In genomic region chr17:7555320-7555948, GRCh38 we compare ENCODE assay signal across 14 cellular contexts. TPM values are rescaled to one million over a fixed set of nuclear protein-coding genes. Genes with fewer than 3 reads are reported as not detected.
DNase-seq lines count a peak whose midpoint lies in the region; ATAC-seq and TF ChIP-seq lines count a peak whose summit lies in the region.
"Had no signal": no experiment of that assay in that cellular context is flagged by ENCODE, and none has a peak within 500 bp of the region (broad histone marks: within the 10 kb centered on the region; RNA-seq: fewer than 3 reads in every experiment).

No MANE protein-coding gene starts in this region.

- H3K4me1 Mint-ChIP-seq in activated naive CD8-positive, alpha-beta T cell (ENCODE audit: low read depth): peaks cover 71% of the 10 kb centered on the region
- H3K4me1 Mint-ChIP-seq in activated naive CD8-positive, alpha-beta T cell treated with anti-CD3 and anti-CD28 coated beads, Interleukin-2, amount 50 U/mL, for 24 hours: peaks cover 80% of the 10 kb centered on the region
- peaks cover 74% of the 10 kb centered on the region for H3K4me1 Mint-ChIP-seq in activated CD8-positive, alpha-beta T cell treated with anti-CD3 and anti-CD28 coated beads for 36 hours (ENCODE audit: low read depth)

- peak overlapping the region; percentile 90 for H3K27ac Mint-ChIP-seq in activated naive CD8-positive, alpha-beta T cell
- H3K27ac Mint-ChIP-seq in activated naive CD8-positive, alpha-beta T cell treated with anti-CD3 and anti-CD28 coated beads, Interleukin-2, amount 50 U/mL, for 24 hours: no peak overlapping the region
- no peak overlapping the region for H3K27ac Mint-ChIP-seq in activated CD8-positive, alpha-beta T cell treated with anti-CD3 and anti-CD28 coated beads for 36 hours

- H3K36me3 Mint-ChIP-seq in activated naive CD8-positive, alpha-beta T cell: no peaks in the 10 kb centered on the region
- no peaks in the 10 kb centered on the region for H3K36me3 Mint-ChIP-seq in activated naive CD8-positive, alpha-beta T cell treated with anti-CD3 and anti-CD28 coated beads, Interleukin-2, amount 50 U/mL, for 24 hours (ENCODE audit: low read depth)
- H3K36me3 Mint-ChIP-seq in activated CD8-positive, alpha-beta T cell treated with anti-CD3 and anti-CD28 coated beads for 36 hours (ENCODE audit: low read depth): peaks cover 7% of the 10 kb centered on the region

- H3K9me3 Mint-ChIP-seq in activated naive CD8-positive, alpha-beta T cell (ENCODE audit: low read depth): no peaks in the 10 kb centered on the region
- H3K9me3 Mint-ChIP-seq in activated naive CD8-positive, alpha-beta T cell treated with anti-CD3 and anti-CD28 coated beads, Interleukin-2, amount 50 U/mL, for 24 hours: no peaks in the 10 kb centered on the region
- H3K9me3 Mint-ChIP-seq in activated CD8-positive, alpha-beta T cell treated with anti-CD3 and anti-CD28 coated beads for 36 hours: no peaks in the 10 kb centered on the region

- DNase-seq in activated naive CD8-positive, alpha-beta T cell treated with anti-CD3 and anti-CD28 coated beads, Interleukin-2, amount 50 U/mL, for 24 hours: no peak
- DNase-seq in activated CD8-positive, alpha-beta T cell treated with anti-CD3 and anti-CD28 coated beads for 36 hours: no peak
- peak; percentile 20 for DNase-seq in iPS-NIHi11 (ENCODE audit: low spot score)
- no peak for DNase-seq in NCI-H1694 treated with DMSO at 0.1 percent for 48 hours (lab: John Stamatoyannopoulos, UW)
- no peak for DNase-seq in medulla oblongata (ENCODE audit: extremely low spot score)
- DNase-seq in NCI-H345 treated with DMSO at 0.1 percent for 48 hours (lab: John Stamatoyannopoulos, UW; ENCODE audit: unreplicated experiment): no peak
- DNase-seq in inferior parietal cortex (ENCODE audit: extremely low spot score): no peak
- DNase-seq: activated T-cell treated with anti-CD3 and anti-CD28 coated beads, Interleukin-2, amount 50 U/mL, for 48 hours; BE2C; heart right ventricle; NCI-H1436; NCI-H774; SIG-M5 had no signal

- ATAC-seq in activated naive CD8-positive, alpha-beta T cell treated with anti-CD3 and anti-CD28 coated beads, Interleukin-2, amount 50 U/mL, for 24 hours: no peak
- no peak for ATAC-seq in activated CD8-positive, alpha-beta T cell treated with anti-CD3 and anti-CD28 coated beads for 36 hours
- ATAC-seq: heart right ventricle had no signal

- no peak overlapping the region for H3K4me3 Mint-ChIP-seq in activated naive CD8-positive, alpha-beta T cell
- H3K4me3 Mint-ChIP-seq in activated naive CD8-positive, alpha-beta T cell treated with anti-CD3 and anti-CD28 coated beads, Interleukin-2, amount 50 U/mL, for 24 hours: no peak overlapping the region
- H3K4me3 Mint-ChIP-seq in activated CD8-positive, alpha-beta T cell treated with anti-CD3 and anti-CD28 coated beads for 36 hours: no peak overlapping the region

- no peaks in the 10 kb centered on the region for H3K27me3 Mint-ChIP-seq in activated naive CD8-positive, alpha-beta T cell
- H3K27me3 Mint-ChIP-seq in activated naive CD8-positive, alpha-beta T cell treated with anti-CD3 and anti-CD28 coated beads, Interleukin-2, amount 50 U/mL, for 24 hours: no peaks in the 10 kb centered on the region
- H3K27me3 Mint-ChIP-seq in activated CD8-positive, alpha-beta T cell treated with anti-CD3 and anti-CD28 coated beads for 36 hours: no peaks in the 10 kb centered on the region

- POLR2A ChIA-PET in activated CD8-positive, alpha-beta T cell treated with anti-CD3 and anti-CD28 coated beads for 36 hours (lab: Charles Lee): interaction anchor here (0.7 kb wide), 1 partner anchor 17 kb away, joined by 3 read pairs; no protein-coding TSS in a partner anchor

- CTCF ChIA-PET in activated CD8-positive, alpha-beta T cell treated with anti-CD3 and anti-CD28 coated beads for 36 hours (lab: Charles Lee): interaction anchor here (1.0 to 7.9 kb wide), 2 partner anchors 34 to 41 kb away, joined by 4 to 186 read pairs; no protein-coding TSS in a partner anchor

- intact Hi-C loops in activated CD8-positive, alpha-beta T cell treated with anti-CD3 and anti-CD28 coated beads for 36 hours (cut with micrococcal nuclease): no loop called here

- TF ChIP-seq CTCF in activated CD8-positive, alpha-beta T cell treated with anti-CD3 and anti-CD28 coated beads for 36 hours (IDR thresholded peaks at IDR 0.05): peak; percentile 8

RNA-seq across cellular contexts. Expression of gene TNFSF13, which starts 3.1 kb away (rescaled TPM):
- total RNA-seq in activated CD8-positive, alpha-beta T cell treated with anti-CD3 and anti-CD28 coated beads for 36 hours: 1 to 10 TPM; 4.0 to 6.9 TPM

RNA-seq across cellular contexts. Expression of gene SENP3, which starts 6.3 kb away (rescaled TPM):
- 10 to 100 TPM; 60.2 to 63.2 TPM for total RNA-seq in activated CD8-positive, alpha-beta T cell treated with anti-CD3 and anti-CD28 coated beads for 36 hours

RNA-seq across cellular contexts. Expression of gene TNFSF12, which starts 6.6 kb away (rescaled TPM):
- 10 to 100 TPM; 11.8 to 13.8 TPM for total RNA-seq in activated CD8-positive, alpha-beta T cell treated with anti-CD3 and anti-CD28 coated beads for 36 hours

RNA-seq across cellular contexts. Expression of gene CD68, which starts 24.0 kb away (rescaled TPM):
- total RNA-seq in activated CD8-positive, alpha-beta T cell treated with anti-CD3 and anti-CD28 coated beads for 36 hours: 10 to 100 TPM; 11.4 to 12.9 TPM

RNA-seq across cellular contexts. Expression of gene MPDU1, which starts 28.2 kb away (rescaled TPM):
- 10 to 100 TPM; 50.9 to 51.4 TPM for total RNA-seq in activated CD8-positive, alpha-beta T cell treated with anti-CD3 and anti-CD28 coated beads for 36 hours
